12 cellular contexts compared by ENCODE assay signal in the genomic region with DNA sequence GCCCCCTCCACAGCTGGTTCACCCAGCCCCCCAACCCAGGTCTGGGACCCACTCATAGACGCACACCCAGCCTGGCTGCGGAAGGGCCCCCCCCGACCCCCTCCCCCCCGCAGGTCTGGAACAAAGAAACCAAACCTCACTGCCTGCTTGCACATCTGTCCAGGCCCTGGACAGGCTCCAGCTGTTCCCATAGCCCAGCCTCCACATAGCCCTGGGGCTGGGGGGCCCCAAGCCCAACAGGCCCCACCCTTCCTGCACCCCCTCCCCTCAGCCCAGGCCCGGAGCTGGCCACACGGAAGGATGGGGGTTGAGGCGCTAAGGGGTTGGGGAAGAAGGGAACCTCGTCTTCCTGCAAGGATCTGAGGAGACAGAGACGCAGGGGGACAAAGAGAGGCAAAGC. TPM values are rescaled to one million over a fixed set of nuclear protein-coding genes. Genes with fewer than 3 reads are reported as not detected.
DNase-seq lines count a peak whose midpoint lies in the region; ATAC-seq and TF ChIP-seq lines count a peak whose summit lies in the region.
"Had no signal": no experiment of that assay in that cellular context is flagged by ENCODE, and none has a peak within 500 bp of the region (broad histone marks: within the 10 kb centered on the region; RNA-seq: fewer than 3 reads in every experiment).

No MANE protein-coding gene starts in this region.

- H3K9me3 Mint-ChIP-seq in progenitor cell of endocrine pancreas (ENCODE audit: low read depth): no peaks in the 10 kb centered on the region
- no peaks in the 10 kb centered on the region for H3K9me3 Mint-ChIP-seq in GM23338
- H3K9me3 Mint-ChIP-seq: activated T-cell treated with anti-CD3 and anti-CD28 coated beads, Interleukin-2, amount 50 U/mL, for 24 hours; natural killer cell had no signal

- H3K36me3 Mint-ChIP-seq in progenitor cell of endocrine pancreas (ENCODE audit: insufficient read depth) (peaks cover 2% of the 10 kb centered on the region), GM23338 (ENCODE audit: low read depth) (peaks cover 24% of the 10 kb centered on the region)
- H3K36me3 Mint-ChIP-seq: natural killer cell had no signal

- TF ChIP-seq POLR2A in adrenal gland (IDR thresholded peaks at IDR 0.05): no peak

- peak overlapping the region; percentile 90 for H3K4me2 ChIP-seq in DOHH2 (ENCODE audit: low read length)
- peak overlapping the region; percentile 93 for H3K4me2 ChIP-seq in smooth muscle cell
- H3K4me2 ChIP-seq in GM23338: no peak overlapping the region

- no peak overlapping the region for H3K27ac Mint-ChIP-seq in progenitor cell of endocrine pancreas
- H3K27ac Mint-ChIP-seq in GM23338: no peak overlapping the region
- H3K27ac Mint-ChIP-seq: activated T-cell treated with anti-CD3 and anti-CD28 coated beads, Interleukin-2, amount 50 U/mL, for 24 hours; natural killer cell had no signal

- intact Hi-C loops in adrenal gland (cut with DNase I) (no loop called here), right cardiac atrium (cut with DNase I) (loop anchor here in 2 of 4 donors (5.0 kb wide), 2 partner anchors 32 to 52 kb away; no protein-coding TSS in a partner anchor)

- H3K4me1 Mint-ChIP-seq in progenitor cell of endocrine pancreas (ENCODE audit: low read depth): peaks cover 2% of the 10 kb centered on the region
- peaks cover 4% of the 10 kb centered on the region for H3K4me1 Mint-ChIP-seq in GM23338

- peak overlapping the region; percentile 84 for H3K4me3 ChIP-seq in DOHH2 (ENCODE audit: low read length)
- H3K4me3 ChIP-seq in adrenal gland: peak overlapping the region in 1 of 4 donors; percentile 43
- H3K4me3 ChIP-seq in right cardiac atrium (ENCODE audit: low read length): peak overlapping the region; percentile 50
- H3K4me3 ChIP-seq in smooth muscle cell: peak overlapping the region; percentile 15
- H3K4me3 ChIP-seq in GM23338: no peak overlapping the region

- no peaks in the 10 kb centered on the region for H3K27me3 ChIP-seq in DOHH2 (ENCODE audit: control insufficient read depth, low read length)
- H3K27me3 ChIP-seq in adrenal gland: no peaks in the 10 kb centered on the region
- H3K27me3 ChIP-seq in right cardiac atrium (ENCODE audit: control insufficient read depth, insufficient read depth): no peaks in the 10 kb centered on the region
- no peaks in the 10 kb centered on the region for H3K27me3 ChIP-seq in smooth muscle cell (ENCODE audit: low read depth)
- H3K27me3 ChIP-seq in GM23338 (ENCODE audit: insufficient read depth): no peaks in the 10 kb centered on the region

- H3K79me2 ChIP-seq in DOHH2 (ENCODE audit: control insufficient read depth, low read length): peaks cover 64% of the 10 kb centered on the region
- H3K79me2 ChIP-seq in smooth muscle cell (ENCODE audit: low read depth): peaks cover 35% of the 10 kb centered on the region
- H3K79me2 ChIP-seq in GM23338 (replicated peaks; ENCODE audit: insufficient read depth): no peaks in the 10 kb centered on the region

- WGBS in adrenal gland, 4 donors: 26 to 44% (median 42%) methylated on average over 2 to 9 of the region's 9 CpGs; no CpG with 5 or more reads in 1 of the 4 donors
- WGBS in right cardiac atrium: 13% methylated on average over 9 of the region's 9 CpGs
- WGBS in smooth muscle cell (ENCODE audit: low lambda C conversion rate): 84% methylated on average over 6 of the region's 9 CpGs

- peak overlapping the region; percentile 93 for H3K27ac ChIP-seq in DOHH2 (ENCODE audit: low read depth, low read length)
- H3K27ac ChIP-seq in adrenal gland: peak overlapping the region in 3 of 5 donors; percentile 8 to 65 (median 46)
- peak overlapping the region; percentile 83 for H3K27ac ChIP-seq in right cardiac atrium (ENCODE audit: low read length)
- H3K27ac ChIP-seq in smooth muscle cell (ENCODE audit: low read depth): peak overlapping the region; percentile 12
- no peak overlapping the region for H3K27ac ChIP-seq in GM23338 (ENCODE audit: low read depth)

- no peaks in the 10 kb centered on the region for H4K20me1 ChIP-seq in DOHH2 (ENCODE audit: control insufficient read depth, insufficient read depth, low read depth, low read length)
- H4K20me1 ChIP-seq in smooth muscle cell (ENCODE audit: low read depth): peaks cover 35% of the 10 kb centered on the region
- H4K20me1 ChIP-seq in GM23338 (replicated peaks; ENCODE audit: insufficient read depth): no peaks in the 10 kb centered on the region

- H3K27me3 Mint-ChIP-seq in progenitor cell of endocrine pancreas (no peaks in the 10 kb centered on the region), GM23338 (ENCODE audit: insufficient read depth, low read depth, poor library complexity) (peaks cover 8% of the 10 kb centered on the region)

- H3K4me3 Mint-ChIP-seq in progenitor cell of endocrine pancreas (ENCODE audit: low read depth) (no peak overlapping the region), GM23338 (no peak overlapping the region)
- H3K4me3 Mint-ChIP-seq: activated T-cell treated with anti-CD3 and anti-CD28 coated beads, Interleukin-2, amount 50 U/mL, for 24 hours; natural killer cell had no signal

- DNase-seq in adrenal gland (no peak), right cardiac atrium (peak in 2 of 3 donors; percentile 70 to 78), smooth muscle cell (lab: John Stamatoyannopoulos, UW; ENCODE audit: unreplicated experiment) (no peak), progenitor cell of endocrine pancreas (ENCODE audit: low spot score, unreplicated experiment) (no peak), GM23338 (ENCODE audit: low spot score) (no peak)
- DNase-seq: activated T-cell treated with anti-CD3 and anti-CD28 coated beads, Interleukin-2, amount 50 U/mL, for 24 hours; Calu3; cortex of kidney; natural killer cell had no signal

- H3K36me3 ChIP-seq in DOHH2 (ENCODE audit: control insufficient read depth, low read length): peaks cover 70% of the 10 kb centered on the region
- peaks cover 0 to 31% of the 10 kb centered on the region in 2 donors for H3K36me3 ChIP-seq in adrenal gland (replicated peaks in 1 of 2)
- H3K36me3 ChIP-seq in smooth muscle cell (ENCODE audit: low read depth): no peaks in the 10 kb centered on the region
- H3K36me3 ChIP-seq in GM23338 (ENCODE audit: insufficient read depth): no peaks in the 10 kb centered on the region; the same call in 1 of the 2 replicates

- ATAC-seq in right cardiac atrium (no peak), GM23338 (no peak), GM21529 (IDR thresholded peaks at IDR 0.05; ENCODE audit: unreplicated experiment) (no peak), HG03571 (IDR thresholded peaks at IDR 0.05; ENCODE audit: unreplicated experiment) (no peak)
- ATAC-seq: natural killer cell had no signal

- TF ChIP-seq CTCF in DOHH2 (IDR thresholded peaks at IDR 0.05; ENCODE audit: low read depth, low read length, poor library complexity, severe bottlenecking): no peak
- no peak for TF ChIP-seq CTCF in adrenal gland (IDR thresholded peaks at IDR 0.05)
- TF ChIP-seq CTCF in smooth muscle cell (IDR thresholded peaks at IDR 0.05; ENCODE audit: borderline replicate concordance, insufficient read depth, poor library complexity, severe bottlenecking): no peak
- no peak for TF ChIP-seq CTCF in progenitor cell of endocrine pancreas (IDR thresholded peaks at IDR 0.05; ENCODE audit: unreplicated experiment)
- no peak for TF ChIP-seq CTCF in GM23338 (conservative IDR thresholded peaks at IDR 0.05; ENCODE audit: low read depth in 2 of 2)

- no peaks in the 10 kb centered on the region for H3K9me2 ChIP-seq in DOHH2 (replicated peaks; ENCODE audit: control insufficient read depth, low read length)
- H3K9me2 ChIP-seq in GM23338 (ENCODE audit: insufficient read depth): no peaks in the 10 kb centered on the region

- H3K4me1 ChIP-seq in DOHH2 (ENCODE audit: control insufficient read depth, low read length) (peaks cover 81% of the 10 kb centered on the region), adrenal gland (replicated peaks in 1 of 2) (peaks cover 34 to 54% of the 10 kb centered on the region in 2 donors), right cardiac atrium (ENCODE audit: control insufficient read depth, insufficient read depth, low read length) (peaks cover 12% of the 10 kb centered on the region), smooth muscle cell (ENCODE audit: low read depth) (no peaks in the 10 kb centered on the region), GM23338 (ENCODE audit: insufficient read depth) (peaks cover 8% of the 10 kb centered on the region; the same call in 1 of the 2 replicates)

- no peak overlapping the region for H3K9ac ChIP-seq in smooth muscle cell (ENCODE audit: low read depth)

- H2AFZ ChIP-seq in smooth muscle cell (ENCODE audit: low read depth): no peak overlapping the region
- no peak overlapping the region for H2AFZ ChIP-seq in GM23338

- peaks cover 36% of the 10 kb centered on the region for H3F3A ChIP-seq in DOHH2 (ENCODE audit: control insufficient read depth, insufficient read depth)
- peaks cover 19% of the 10 kb centered on the region for H3F3A ChIP-seq in smooth muscle cell (ENCODE audit: low read depth)
- peaks cover 27% of the 10 kb centered on the region for H3F3A ChIP-seq in GM23338 (replicated peaks; ENCODE audit: low read depth)

- H3K9me3 ChIP-seq in DOHH2 (ENCODE audit: control insufficient read depth, insufficient read depth, low read length) (no peaks in the 10 kb centered on the region), adrenal gland (replicated peaks in 1 of 3) (no peaks in the 10 kb centered on the region), right cardiac atrium (ENCODE audit: control insufficient read depth, low read length) (no peaks in the 10 kb centered on the region), smooth muscle cell (replicated peaks; ENCODE audit: low read depth) (no peaks in the 10 kb centered on the region)

RNA-seq across cellular contexts. Expression of gene KANK2, which starts 2.7 kb away (rescaled TPM):
- total RNA-seq in adrenal gland: 100 to 1,000 TPM in 7 of 8 donors, 10 to 100 TPM in 1; 51.3 to 395 (median 194) TPM
- polyA plus RNA-seq in adrenal gland: 100 to 1,000 TPM in 1 of 3 donors, 10 to 100 TPM in 2; 44.4 to 149 (median 62.7) TPM
- 100 to 1,000 TPM; 244 to 324 (median 295) TPM for total RNA-seq in right cardiac atrium
- polyA plus RNA-seq in right cardiac atrium: 259 TPM
- total RNA-seq in smooth muscle cell: 28.1 and 44.1 TPM in 2 replicates
- polyA plus RNA-seq in smooth muscle cell: 31.9 and 32.0 TPM in 2 replicates
- total RNA-seq in progenitor cell of endocrine pancreas: 27.6 and 29.1 TPM in 2 replicates
- total RNA-seq in GM23338 (2014; rRNA removed; shearing (Covaris generic)): 47.5 and 65.4 TPM in 2 replicates
- polyA plus RNA-seq in GM23338 (2016; fragmentation: Nextera tagmentation; extraction: Ambion mirVana): 14.7 and 15.9 TPM in 2 replicates

RNA-seq across cellular contexts. Expression of gene SPC24, which starts 39.1 kb away (rescaled TPM):
- 1 to 10 TPM in 7 of 8 donors, under 1 TPM in 1; 0.60 to 7.8 (median 4.2) TPM for total RNA-seq in adrenal gland
- polyA plus RNA-seq in adrenal gland: 1 to 10 TPM in 2 of 3 donors, under 1 TPM in 1; 0.84 to 9.8 (median 1.7) TPM
- 1 to 10 TPM in 3 of 4 donors, under 1 TPM in 1; 0.56 to 4.4 (median 3.4) TPM for total RNA-seq in right cardiac atrium
- 1.6 TPM for polyA plus RNA-seq in right cardiac atrium
- total RNA-seq in smooth muscle cell: 7.6 and 10.1 TPM in 2 replicates
- 6.1 and 9.7 TPM in 2 replicates for polyA plus RNA-seq in smooth muscle cell
- 22.8 and 24.3 TPM in 2 replicates for total RNA-seq in progenitor cell of endocrine pancreas
- 38.7 and 42.2 TPM in 2 replicates for total RNA-seq in GM23338 (2014; rRNA removed; shearing (Covaris generic))
- 40.6 and 41.8 TPM in 2 replicates for polyA plus RNA-seq in GM23338 (2016; fragmentation: Nextera tagmentation; extraction: Ambion mirVana)

RNA-seq across cellular contexts. Expression of gene ANGPTL8, which starts 44.8 kb away (rescaled TPM):
- 1 to 10 TPM in 2 of 8 donors, under 1 TPM in 3, not detected in 3; 0.39 to 1.8 (median 0.69) TPM for total RNA-seq in adrenal gland
- 10 to 100 TPM in 1 of 3 donors, 1 to 10 TPM in 1, not detected in 1; 4.2 to 10.0 TPM for polyA plus RNA-seq in adrenal gland
- under 1 TPM in 3 of 4 donors, not detected in 1; 0.47 to 0.84 (median 0.51) TPM for total RNA-seq in right cardiac atrium
- polyA plus RNA-seq in right cardiac atrium: 4.8 TPM
- total RNA-seq in smooth muscle cell: 0.54 TPM in 1 of 2 replicates, not detected in the other
- polyA plus RNA-seq in smooth muscle cell: 0.48 and 0.80 TPM in 2 replicates
- total RNA-seq in progenitor cell of endocrine pancreas: not detected in 2 replicates
- not detected in 2 replicates for total RNA-seq in GM23338 (2014; rRNA removed; shearing (Covaris generic))
- polyA plus RNA-seq in GM23338 (2016; fragmentation: Nextera tagmentation; extraction: Ambion mirVana): 0.42 TPM in 1 of 2 replicates, not detected in the other
- total RNA-seq: Calu3, natural killer cell had no signal

Comparison
In these comparisons a context has a peak if more than half of its experiments do, and no peak if none do; other contexts are left out.
1. DNase-seq: peak in right cardiac atrium (2 of 3); none in adrenal gland (0 of 7), smooth muscle cell (single experiment), progenitor cell of endocrine pancreas (single experiment) and GM23338 (single experiment).